ENCODE assay signal across 29 cellular contexts in the genomic region with DNA sequence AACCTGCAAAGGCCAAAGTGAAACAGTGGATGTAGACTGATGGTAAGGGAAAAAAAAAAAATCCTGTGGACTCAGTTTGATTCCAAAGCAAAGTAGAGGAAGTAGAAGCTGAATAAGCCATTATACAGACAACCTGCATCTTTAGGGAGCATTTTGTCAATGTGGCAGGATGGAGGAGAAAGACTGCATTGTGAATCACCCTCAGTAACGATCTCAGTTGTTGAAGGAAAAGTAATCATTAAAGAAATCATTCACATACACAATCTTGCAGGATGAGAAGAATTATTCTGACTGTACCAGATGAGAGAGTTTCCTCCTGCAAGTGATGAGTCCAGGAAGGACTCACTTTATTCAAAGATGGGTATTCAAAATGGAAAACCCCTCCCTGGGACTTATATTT. TPM values are rescaled to one million over a fixed set of nuclear protein-coding genes. Genes with fewer than 3 reads are reported as not detected.
"Had no signal": no experiment of that assay in that cellular context is flagged by ENCODE, and none has a peak within 500 bp of the region (broad histone marks: within the 10 kb centered on the region; RNA-seq: fewer than 3 reads in every experiment).

No MANE protein-coding gene starts in this region.

- H3K36me3 ChIP-seq: colonic mucosa, esophagus squamous epithelium, gastrocnemius medialis, heart right ventricle, left lung, lower lobe of right lung had no signal

- H3K4me3 ChIP-seq: colonic mucosa, esophagus squamous epithelium, gastrocnemius medialis, heart right ventricle, left lung, lower lobe of right lung, mucosa of descending colon had no signal

- DNase-seq: colonic mucosa; cortex of kidney; effector CD8-positive, alpha-beta T cell; effector memory CD8-positive, alpha-beta T cell; endodermal cell; erythroblast; esophagus squamous epithelium; foreskin fibroblast; gastrocnemius medialis; glutamatergic neuron; head of caudate nucleus; heart right ventricle; hippocampal formation; left cardiac atrium; left lung; left ventricle myocardium superior; lower lobe of right lung; mesenchymal stem cell; mucosa of descending colon; naive B cell; naive thymus-derived CD8-positive, alpha-beta T cell had no signal

- H3K27ac ChIP-seq: colonic mucosa, epithelial cell of prostate, esophagus squamous epithelium, gastrocnemius medialis, heart right ventricle, left lung, lower lobe of right lung had no signal

- H3K9me3 ChIP-seq: colonic mucosa, gastrocnemius medialis, lower lobe of right lung, mucosa of descending colon had no signal

- H3K4me1 ChIP-seq: colonic mucosa, esophagus squamous epithelium, gastrocnemius medialis, heart right ventricle, left lung, lower lobe of right lung had no signal

- FAIRE-seq: endometrium, islet of Langerhans, keratinocyte had no signal

- H3K27me3 ChIP-seq: colonic mucosa, left lung had no signal

RNA-seq across cellular contexts. Expression of a gene that starts 45.1 kb away (rescaled TPM):
- total RNA-seq: dermis microvascular lymphatic vessel endothelial cell; esophagus mucosa; esophagus squamous epithelium; gastrocnemius medialis; left ventricle myocardium superior; lower lobe of right lung; lung microvascular endothelial cell; myocyte; naive thymus-derived CD8-positive, alpha-beta T cell had no signal
- polyA plus RNA-seq: heart right ventricle; keratinocyte; naive thymus-derived CD8-positive, alpha-beta T cell had no signal
